Comparison of ENCODE assay signal across 21 cellular contexts in genomic region chr5:142398719-142399034, GRCh38.
"Had no signal": no experiment of that assay in that cellular context is flagged by ENCODE, and none has a peak within 500 bp of the region (broad histone marks: within the 10 kb centered on the region; RNA-seq: fewer than 3 reads in every experiment).

No MANE protein-coding gene starts in this region.

- H3K4me3 ChIP-seq: coronary artery, esophagus muscularis mucosa, gastroesophageal sphincter, lung, neural progenitor cell, prostate gland, right atrium auricular region, sigmoid colon, thoracic aorta, tibial nerve, upper lobe of left lung had no signal

- FAIRE-seq: keratinocyte, urothelium cell line had no signal

- DNase-seq: dermis blood vessel endothelial cell; effector memory CD4-positive, alpha-beta T cell; foreskin keratinocyte; natural killer cell; nucleus accumbens; sigmoid colon; stimulated activated CD4-positive, alpha-beta T cell treated with anti-CD3 and anti-CD28 coated beads, Interleukin-15, amount 100 ng/mL, for 24 hours; stimulated activated CD4-positive, alpha-beta T cell treated with anti-CD3 and anti-CD28 coated beads, Interleukin-2, amount 100 ng/mL, for 48 hours; stimulated activated naive B cell treated with anti-CD40 and anti-IgM and Interleukin-4, amounts not matched to agents 10 μg/mL and 1 μg/mL and 100 μg/mL, for 72 hours; upper lobe of left lung had no signal

- ATAC-seq: foreskin keratinocyte; gastroesophageal sphincter; natural killer cell; stimulated activated naive B cell treated with anti-CD40 and anti-IgM and Interleukin-4, amounts not matched to agents 10 μg/mL and 1 μg/mL and 100 μg/mL, for 72 hours had no signal

- H3K4me2 ChIP-seq: neural progenitor cell had no signal

- H3K36me3 ChIP-seq: esophagus muscularis mucosa, gastroesophageal sphincter, neural progenitor cell, prostate gland, right atrium auricular region, sigmoid colon, thoracic aorta, tibial nerve, upper lobe of left lung had no signal

- H3K27ac ChIP-seq: coronary artery, esophagus muscularis mucosa, foreskin keratinocyte, gastroesophageal sphincter, neural progenitor cell, prostate gland, right atrium auricular region, sigmoid colon, thoracic aorta, tibial nerve, upper lobe of left lung had no signal

- H2AFZ ChIP-seq: neural progenitor cell had no signal

- H3K27me3 ChIP-seq: esophagus muscularis mucosa, foreskin keratinocyte, gastroesophageal sphincter, neural progenitor cell, right atrium auricular region, sigmoid colon, tibial nerve, upper lobe of left lung had no signal

- H3K4me1 ChIP-seq: neural progenitor cell, prostate gland, right atrium auricular region, tibial nerve had no signal

- H3K9me3 ChIP-seq: gastroesophageal sphincter, prostate gland, right atrium auricular region had no signal
